Comparison of ENCODE assay signal across 14 cellular contexts in the genomic region with DNA sequence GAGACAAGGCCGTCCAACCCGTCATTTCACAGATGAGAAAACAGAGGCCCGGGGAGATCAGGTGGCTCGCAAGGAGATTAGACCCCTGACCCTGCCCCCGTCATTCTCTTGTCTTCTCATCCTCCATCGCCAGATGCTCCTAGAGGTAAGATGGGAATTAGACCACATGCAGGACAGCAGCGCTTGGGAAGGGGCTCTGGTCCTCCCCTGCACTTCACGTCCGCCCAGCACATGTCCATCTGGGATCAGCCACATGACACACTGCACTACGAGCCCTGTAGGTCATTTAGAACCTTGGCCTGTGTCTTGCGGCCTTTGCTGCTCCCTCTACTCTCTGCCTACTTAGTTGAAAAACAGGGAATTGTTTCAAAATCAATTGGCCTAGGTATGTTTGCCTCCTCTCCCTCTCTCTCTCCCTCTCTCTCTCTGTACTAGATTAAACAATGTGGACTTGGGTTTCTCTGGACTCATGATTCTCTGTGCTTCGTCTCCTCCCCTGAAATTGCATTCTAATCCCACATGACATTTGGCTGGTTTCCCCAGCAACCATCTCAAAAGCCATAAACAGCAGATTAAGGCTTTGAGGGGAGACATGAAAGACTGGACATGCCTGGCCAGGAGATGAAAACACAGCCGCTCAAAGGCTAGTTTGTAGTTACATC. TPM values are rescaled to one million over a fixed set of nuclear protein-coding genes. Genes with fewer than 3 reads are reported as not detected.
DNase-seq lines count a peak whose midpoint lies in the region; ATAC-seq, FAIRE-seq and TF ChIP-seq lines count a peak whose summit lies in the region.
"Had no signal": no experiment of that assay in that cellular context is flagged by ENCODE, and none has a peak within 500 bp of the region (broad histone marks: within the 10 kb centered on the region; RNA-seq: fewer than 3 reads in every experiment).

No MANE protein-coding gene starts in this region.

- CTCF ChIA-PET in H1 (lab: Charles Lee; ENCODE audit: partially characterized antibody), result interaction anchor here (0.7 kb wide), 1 partner anchor 315 kb away, joined by 4 read pairs; no protein-coding TSS in a partner anchor

- H2BK120ac ChIP-seq in H1 (replicated peaks; ENCODE audit: low read depth, low read length) (no peak overlapping the region), trophoblast cell (ENCODE audit: insufficient read depth, low read length, poor library complexity) (no peak overlapping the region)

- FAIRE-seq in H1 (lab: Jason Lieb, UNC), result no peak

- ATAC-seq in GM21723 (IDR thresholded peaks at IDR 0.05; ENCODE audit: unreplicated experiment), result no peak
- ATAC-seq: gastroesophageal sphincter had no signal

- peak overlapping the region; percentile 97 for H3K27ac Mint-ChIP-seq in neural progenitor cell
- H3K27ac Mint-ChIP-seq: activated naive CD8-positive, alpha-beta T cell treated with anti-CD3 and anti-CD28 coated beads for 36 hours; CD4-positive, alpha-beta T cell; stimulated activated naive CD8-positive, alpha-beta T cell treated with anti-CD3 and anti-CD28 coated beads, Interleukin-15, Interleukin-2, amounts not matched to agents 100 ng/mL and 50 ng/mL, for 24 hours had no signal

- TF ChIP-seq RAD21 in H1 (IDR thresholded peaks at IDR 0.05 in 1 of 2, conservative IDR thresholded peaks at IDR 0.05 in 1 of 2; ENCODE audit: low read depth in 2 of 2, low read length in 2 of 2), result no peak

- in situ Hi-C loops in HAP-1 (cut with MboI; ENCODE audit: low sequenced_read_pairs), result no loop called here

- H4K8ac ChIP-seq in H1 (ENCODE audit: extremely low read depth, insufficient read depth, low read length) (no peak overlapping the region), trophoblast cell (ENCODE audit: low read depth, low read length) (no peak overlapping the region)

- H3K9ac ChIP-seq in H1 (replicated peaks in 1 of 4; ENCODE audit: extremely low read depth in 1 of 4, low read depth in 3 of 4, low read length in 3 of 4), result no peak overlapping the region
- no peak overlapping the region for H3K9ac ChIP-seq in neural progenitor cell
- no peak overlapping the region for H3K9ac ChIP-seq in trophoblast cell (ENCODE audit: low read length)

- H3K4me3 ChIP-seq in HAP-1 (no peak overlapping the region), H1 (ENCODE audit: extremely low read depth in 1 of 4, insufficient read depth in 2 of 4, low read depth in 3 of 4, low read length in 4 of 4) (no peak overlapping the region), neural progenitor cell (no peak overlapping the region), trophoblast cell (ENCODE audit: low read depth, low read length) (no peak overlapping the region)
- H3K4me3 ChIP-seq: gastroesophageal sphincter, lung had no signal

- TF ChIP-seq EP300 in H1 (IDR thresholded peaks at IDR 0.05; ENCODE audit: borderline replicate concordance in 1 of 2, low read depth in 2 of 2, low read length in 2 of 2), result no peak

- H3K9me3 ChIP-seq in HAP-1 (no peaks in the 10 kb centered on the region), H1 (ENCODE audit: insufficient read depth in 2 of 2, low read depth in 1 of 2, low read length in 1 of 2) (no peaks in the 10 kb centered on the region), neural progenitor cell (ENCODE audit: low read depth) (no peaks in the 10 kb centered on the region), trophoblast cell (ENCODE audit: insufficient read depth, low read depth, low read length) (no peaks in the 10 kb centered on the region)
- H3K9me3 ChIP-seq: gastroesophageal sphincter had no signal

- no peak overlapping the region for H2BK20ac ChIP-seq in H1 (ENCODE audit: low read length)

- no peak overlapping the region for H2BK5ac ChIP-seq in H1 (ENCODE audit: low read depth, low read length)
- H2BK5ac ChIP-seq in trophoblast cell (ENCODE audit: low read depth, low read length, poor library complexity), result no peak overlapping the region

- H3K36me3 ChIP-seq in HAP-1 (replicated peaks) (no peaks in the 10 kb centered on the region), H1 (ENCODE audit: control insufficient read depth in 2 of 4, insufficient read depth in 4 of 4, low read length in 3 of 4) (no peaks in the 10 kb centered on the region), neural progenitor cell (no peaks in the 10 kb centered on the region), trophoblast cell (ENCODE audit: control insufficient read depth in 1 of 2, insufficient read depth in 2 of 2, low read length in 2 of 2) (no peaks in the 10 kb centered on the region)
- H3K36me3 ChIP-seq: gastroesophageal sphincter had no signal

- H3K4ac ChIP-seq in H1 (replicated peaks; ENCODE audit: insufficient read length, low read depth, low read length) (no peak overlapping the region), trophoblast cell (ENCODE audit: low read depth, low read length) (no peak overlapping the region)

- H3K79me1 ChIP-seq in H1 (ENCODE audit: low read depth, low read length) (no peaks in the 10 kb centered on the region), trophoblast cell (ENCODE audit: low read length) (no peaks in the 10 kb centered on the region)

- no peak overlapping the region for H4K12ac ChIP-seq in trophoblast cell (ENCODE audit: low read depth, low read length)

- peaks cover 7% of the 10 kb centered on the region; the same call in 1 of the 2 replicates for H3K23me2 ChIP-seq in H1 (ENCODE audit: low read depth, low read length)

- no peaks in the 10 kb centered on the region for H4K20me1 ChIP-seq in H1 (replicated peaks in 1 of 2; ENCODE audit: control insufficient read depth in 1 of 2, insufficient read depth in 2 of 2, low read length in 2 of 2)
- H4K20me1 ChIP-seq in neural progenitor cell (ENCODE audit: low read depth), result no peaks in the 10 kb centered on the region

- peaks cover 61% of the 10 kb centered on the region for H3K4me1 Mint-ChIP-seq in neural progenitor cell

- H3K27ac ChIP-seq in H1 (ENCODE audit: low read depth, low read length) (no peak overlapping the region), neural progenitor cell (no peak overlapping the region), trophoblast cell (ENCODE audit: low read depth, low read length) (no peak overlapping the region)
- H3K27ac ChIP-seq: gastroesophageal sphincter had no signal

- H4K91ac ChIP-seq in H1 (replicated peaks; ENCODE audit: insufficient read length, low read length) (no peak overlapping the region), trophoblast cell (ENCODE audit: low read depth, low read length) (no peak overlapping the region)

- H3K36me3 Mint-ChIP-seq in neural progenitor cell, result no peaks in the 10 kb centered on the region
- H3K36me3 Mint-ChIP-seq: activated naive CD8-positive, alpha-beta T cell treated with anti-CD3 and anti-CD28 coated beads for 36 hours had no signal

- H3K27me3 Mint-ChIP-seq in neural progenitor cell (ENCODE audit: insufficient read depth, low read depth), result peaks cover 26% of the 10 kb centered on the region

- H3K23ac ChIP-seq in H1 (ENCODE audit: insufficient read length) (no peak overlapping the region), trophoblast cell (ENCODE audit: low read length) (no peak overlapping the region)

- H3F3A ChIP-seq in neural progenitor cell (ENCODE audit: low read depth), result peaks cover 3% of the 10 kb centered on the region

- H3K79me2 ChIP-seq in H1 (ENCODE audit: control insufficient read depth in 1 of 2, insufficient read depth in 2 of 2, low read length in 2 of 2) (no peaks in the 10 kb centered on the region), neural progenitor cell (ENCODE audit: low read depth) (no peaks in the 10 kb centered on the region), trophoblast cell (ENCODE audit: control insufficient read depth, insufficient read depth, low read length, poor library complexity) (no peaks in the 10 kb centered on the region)

- DNase-seq in HAP-1 (ENCODE audit: low spot score in 2 of 2), result peak; percentile 82 to 91
- peak; percentile 87 to 90 for DNase-seq in NCI-H524 (lab: John Stamatoyannopoulos, UW)
- DNase-seq in H1 (ENCODE audit: low read depth in 1 of 2, low spot score in 2 of 2), result no peak
- peak; percentile 30 for DNase-seq in neural progenitor cell (ENCODE audit: low spot score)
- no peak for DNase-seq in pons (ENCODE audit: low spot score)
- DNase-seq in trophoblast cell, result no peak
- DNase-seq: activated naive CD8-positive, alpha-beta T cell treated with anti-CD3 and anti-CD28 coated beads for 36 hours; NCI-H1092; stimulated activated CD4-positive, alpha-beta T cell treated with anti-CD3 and anti-CD28 coated beads, Interleukin-4, amount 100 ng/mL, for 24 hours had no signal

- no peak overlapping the region for H3K14ac ChIP-seq in H1 (ENCODE audit: insufficient read length)
- no peak overlapping the region for H3K14ac ChIP-seq in trophoblast cell (ENCODE audit: low read length)

- H2AK5ac ChIP-seq in H1 (ENCODE audit: low read depth, low read length) (no peak overlapping the region), trophoblast cell (ENCODE audit: low read length) (no peak overlapping the region)

- H4K5ac ChIP-seq in H1 (ENCODE audit: insufficient read length, low read depth, low read length), result no peak overlapping the region

- no peak overlapping the region for H3K4me2 ChIP-seq in H1 (ENCODE audit: insufficient read depth in 1 of 2, low read depth in 2 of 2, low read length in 2 of 2)
- H3K4me2 ChIP-seq in neural progenitor cell, result peak overlapping the region; percentile 31
- no peak overlapping the region for H3K4me2 ChIP-seq in trophoblast cell (ENCODE audit: low read length)

- POLR2A ChIA-PET in H1 (lab: Charles Lee; ENCODE audit: partially characterized antibody), result no interaction called here

- H3K4me1 ChIP-seq in HAP-1 (peaks cover 11% of the 10 kb centered on the region), H1 (replicated peaks in 1 of 4; ENCODE audit: control insufficient read depth in 3 of 4, insufficient read depth in 4 of 4, low read length in 3 of 4) (peaks cover 0 to 10% (median 3%) of the 10 kb centered on the region in 4 experiments; a peak in 3 of 7 replicates), neural progenitor cell (peaks cover 15% of the 10 kb centered on the region), trophoblast cell (ENCODE audit: control insufficient read depth in 1 of 2, insufficient read depth in 2 of 2, low read length in 2 of 2) (peaks cover 4 to 5% of the 10 kb centered on the region in 2 experiments)

- peak overlapping the region; percentile 16 for H3K4me3 Mint-ChIP-seq in neural progenitor cell
- H3K4me3 Mint-ChIP-seq: activated naive CD8-positive, alpha-beta T cell treated with anti-CD3 and anti-CD28 coated beads for 36 hours; CD4-positive, alpha-beta T cell; stimulated activated naive CD8-positive, alpha-beta T cell treated with anti-CD3 and anti-CD28 coated beads, Interleukin-15, Interleukin-2, amounts not matched to agents 100 ng/mL and 50 ng/mL, for 24 hours had no signal

- no peak for TF ChIP-seq CTCF in H1 (IDR thresholded peaks at IDR 0.05; ENCODE audit: control extremely low read depth in 1 of 3, insufficient read depth in 1 of 3, low read depth in 1 of 3, low read length in 3 of 3)
- TF ChIP-seq CTCF in neural progenitor cell (IDR thresholded peaks at IDR 0.05), result no peak

- no peaks in the 10 kb centered on the region for H3K9me3 Mint-ChIP-seq in neural progenitor cell
- H3K9me3 Mint-ChIP-seq: activated naive CD8-positive, alpha-beta T cell treated with anti-CD3 and anti-CD28 coated beads for 36 hours; CD4-positive, alpha-beta T cell; stimulated activated naive CD8-positive, alpha-beta T cell treated with anti-CD3 and anti-CD28 coated beads, Interleukin-15, Interleukin-2, amounts not matched to agents 100 ng/mL and 50 ng/mL, for 24 hours had no signal

- 88% methylated on average over 13 of the region's 13 CpGs; no CpG with 5 or more reads in 1 of the 2 experiments for WGBS in H1 (ENCODE audit: extremely low coverage in 1 of 2, insufficient coverage in 1 of 2, insufficient read length in 1 of 2, insufficient replicate concordance in 2 of 2, low coverage in 1 of 2, low lambda C conversion rate in 2 of 2, missing lambda C conversion rate in 1 of 2), 2 experiments
- no CpG with 5 or more reads among the region's 13 CpGs for WGBS in trophoblast cell (ENCODE audit: extremely low coverage, insufficient coverage, insufficient read length)

- H3K18ac ChIP-seq in H1 (ENCODE audit: extremely low read depth, low read length) (no peak overlapping the region), trophoblast cell (ENCODE audit: low read length) (no peak overlapping the region)

- H2AFZ ChIP-seq in H1 (ENCODE audit: low read length) (peak overlapping the region; percentile 68; the same call in 1 of the 2 replicates), neural progenitor cell (replicated peaks) (peak overlapping the region; percentile 73), trophoblast cell (ENCODE audit: insufficient read depth, low read length, poor library complexity) (no peak overlapping the region)

- H3K27me3 ChIP-seq in HAP-1 (ENCODE audit: low read depth), result no peaks in the 10 kb centered on the region
- H3K27me3 ChIP-seq in H1 (replicated peaks in 1 of 4; ENCODE audit: control insufficient read depth in 3 of 4, extremely low read depth in 1 of 4, insufficient read depth in 3 of 4, low read length in 3 of 4), result peaks cover 0 to 24% (median 18%) of the 10 kb centered on the region in 4 experiments; a peak in 5 of 7 replicates
- H3K27me3 ChIP-seq in neural progenitor cell, result peaks cover 36% of the 10 kb centered on the region
- H3K27me3 ChIP-seq in trophoblast cell (ENCODE audit: insufficient read depth, low read length), result peaks cover 14% of the 10 kb centered on the region

- H2BK12ac ChIP-seq in H1 (ENCODE audit: low read depth, low read length) (no peak overlapping the region), trophoblast cell (ENCODE audit: low read length) (no peak overlapping the region)

- H2BK15ac ChIP-seq in H1 (ENCODE audit: low read length), result no peak overlapping the region

- TF ChIP-seq POLR2A in H1 (IDR thresholded peaks at IDR 0.05; ENCODE audit: control extremely low read depth in 1 of 2, low read depth in 2 of 2, low read length in 2 of 2), result no peak

- no peak overlapping the region for H3K56ac ChIP-seq in H1 (replicated peaks; ENCODE audit: insufficient read length, low read depth, low read length)

RNA-seq across cellular contexts. Expression of a gene that starts 3.8 kb away (rescaled TPM):
- total RNA-seq in H1 (2021; fragmentation: NEBNext Ultra II Directional; extraction: Animal tissue kit (Norgen Biotek cat#: 25700)), result 0.21 and 0.39 TPM in 2 replicates
- 0.14 and 0.21 TPM in 2 replicates for polyA plus RNA-seq in H1 (2011; rRNA removed)
- 0.26 TPM for polyA plus RNA-seq in H1 (2011; cell fraction: cytosol; rRNA removed)
- 0.19 TPM for polyA plus RNA-seq in H1 (2011; cell fraction: nucleus; rRNA removed)
- polyA plus RNA-seq in H1 (2012, experiment 1 of 2), result 0.09 to 0.19 TPM (median 0.12 TPM) in 4 replicates
- polyA plus RNA-seq in H1 (2012, experiment 2 of 2), result 0.10 TPM
- polyA plus RNA-seq in H1 (2013, experiment 1 of 2), result 0.18 TPM
- polyA plus RNA-seq in H1 (2013, experiment 2 of 2), result 0.18 TPM
- 0.46 and 0.66 TPM in 2 replicates for polyA minus RNA-seq in H1 (2011; rRNA and poly(A)+ RNA removed)
- not detected for polyA minus RNA-seq in H1 (2011; cell fraction: cytosol; rRNA and poly(A)+ RNA removed)
- not detected for polyA minus RNA-seq in H1 (2011; cell fraction: nucleus; rRNA and poly(A)+ RNA removed)
- total RNA-seq in neural progenitor cell (ENCODE audit: low replicate concordance), result 0.49 TPM in 1 of 2 replicates, not detected in the other
- polyA plus RNA-seq in trophoblast cell (2013), result 2.6 and 3.2 TPM in 2 replicates
- total RNA-seq: CD4-positive, alpha-beta T cell had no signal

RNA-seq across cellular contexts. Expression of a gene that starts 49.4 kb away (rescaled TPM):
- 15.2 and 16.6 TPM in 2 replicates for total RNA-seq in H1 (2021; fragmentation: NEBNext Ultra II Directional; extraction: Animal tissue kit (Norgen Biotek cat#: 25700))
- 5.6 and 5.9 TPM in 2 replicates for polyA plus RNA-seq in H1 (2011; rRNA removed)
- polyA plus RNA-seq in H1 (2011; cell fraction: cytosol; rRNA removed), result 7.1 TPM
- polyA plus RNA-seq in H1 (2011; cell fraction: nucleus; rRNA removed), result 6.4 TPM
- 5.4 to 12.8 TPM (median 7.1 TPM) in 4 replicates for polyA plus RNA-seq in H1 (2012, experiment 1 of 2)
- polyA plus RNA-seq in H1 (2012, experiment 2 of 2), result 2.1 TPM
- polyA plus RNA-seq in H1 (2013, experiment 1 of 2), result 8.2 TPM
- polyA plus RNA-seq in H1 (2013, experiment 2 of 2), result 9.0 TPM
- 11.2 and 12.2 TPM in 2 replicates for polyA minus RNA-seq in H1 (2011; rRNA and poly(A)+ RNA removed)
- polyA minus RNA-seq in H1 (2011; cell fraction: cytosol; rRNA and poly(A)+ RNA removed), result 7.3 TPM
- 4.9 TPM for polyA minus RNA-seq in H1 (2011; cell fraction: nucleus; rRNA and poly(A)+ RNA removed)
- total RNA-seq in neural progenitor cell (ENCODE audit: low replicate concordance), result 7.5 and 9.3 TPM in 2 replicates
- 22.6 and 23.6 TPM in 2 replicates for polyA plus RNA-seq in trophoblast cell (2013)

Comparison
In these comparisons a context has a peak if more than half of its experiments do, and no peak if none do; other contexts are left out.
1. DNase-seq: peak in HAP-1 (2 of 2), NCI-H524 (2 of 2) and neural progenitor cell (single experiment); none in H1 (0 of 2), pons (single experiment) and trophoblast cell (0 of 2).